Comparison of ENCODE assay signal across 23 cellular contexts in the genomic region with DNA sequence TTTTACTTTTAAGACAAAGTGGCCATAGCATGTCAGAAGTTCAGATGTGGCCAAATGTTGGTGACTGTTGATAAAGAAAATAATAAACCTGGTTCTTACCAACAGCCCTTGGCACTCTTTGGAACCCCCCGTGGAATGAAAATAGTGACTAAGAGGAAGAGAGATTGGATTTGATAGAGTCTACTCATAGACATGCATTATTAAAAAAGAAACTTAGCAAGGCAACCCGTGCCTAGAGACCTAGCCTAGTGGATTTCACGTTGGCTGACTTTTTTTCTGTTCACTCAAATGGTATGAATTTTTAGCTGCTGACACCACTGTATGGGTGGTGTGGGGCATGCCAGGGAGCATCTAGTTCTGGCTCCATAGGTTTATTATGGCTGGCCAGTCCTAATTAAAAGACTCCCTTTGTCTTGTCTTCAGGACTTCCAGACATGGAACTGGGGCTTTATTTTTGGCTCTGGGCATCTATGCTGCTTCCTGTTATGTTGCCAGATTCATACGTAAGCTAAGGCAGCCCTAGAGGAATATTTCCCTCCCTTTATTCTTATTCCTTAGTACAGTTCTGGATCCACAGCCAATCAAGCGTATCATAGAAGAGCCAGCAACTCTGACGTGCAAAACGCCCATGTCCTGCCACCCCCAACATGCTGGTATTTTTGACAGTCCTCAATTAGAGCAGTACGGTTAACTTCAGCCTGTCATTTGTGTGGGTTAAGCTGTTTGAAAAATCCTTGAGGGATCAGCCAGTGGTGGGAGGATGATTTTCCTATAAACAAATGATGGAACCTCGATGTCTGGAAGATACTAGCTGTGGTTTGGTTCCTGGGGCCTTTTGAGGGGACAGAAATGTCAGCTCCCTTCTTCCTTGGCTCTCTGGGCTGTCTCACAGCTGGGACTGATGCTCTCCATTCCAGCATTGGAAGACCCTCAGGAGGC.
DNase-seq lines count a peak whose midpoint lies in the region; ATAC-seq and TF ChIP-seq lines count a peak whose summit lies in the region.
"Had no signal": no experiment of that assay in that cellular context is flagged by ENCODE, and none has a peak within 500 bp of the region (broad histone marks: within the 10 kb centered on the region; RNA-seq: fewer than 3 reads in every experiment).

No MANE protein-coding gene starts in this region.

- H2BK5ac ChIP-seq in H9 (ENCODE audit: insufficient read length, low read length): no peak overlapping the region

- H2BK12ac ChIP-seq in H9 (ENCODE audit: insufficient read length, low read depth, low read length): no peak overlapping the region

- H3K79me1 ChIP-seq in H9 (ENCODE audit: insufficient read depth, low read depth, low read length, poor library complexity, severe bottlenecking): no peaks in the 10 kb centered on the region

- no peak overlapping the region for H3K56ac ChIP-seq in H9 (ENCODE audit: insufficient read length, low read depth, low read length)

- no peak overlapping the region for H3T11ph ChIP-seq in H9 (ENCODE audit: low read length)

- H3K27me3 ChIP-seq in H9 (ENCODE audit: insufficient read depth, low read length): no peaks in the 10 kb centered on the region
- H3K27me3 ChIP-seq in gastroesophageal sphincter: no peaks in the 10 kb centered on the region
- H3K27me3 ChIP-seq in thoracic aorta (replicated peaks; ENCODE audit: insufficient read depth): no peaks in the 10 kb centered on the region
- H3K27me3 ChIP-seq: upper lobe of left lung had no signal

- WGBS in H9 (ENCODE audit: extremely low coverage, insufficient read length, low lambda C conversion rate): no CpG with 5 or more reads among the region's 9 CpGs
- 27% methylated on average over 3 to 8 of the region's 9 CpGs for WGBS in gastroesophageal sphincter (ENCODE audit: low coverage in 1 of 2), 2 donors

- H4K5ac ChIP-seq in H9 (ENCODE audit: insufficient read length, low read depth, low read length): no peak overlapping the region

- H3K27me3 Mint-ChIP-seq in H9 (ENCODE audit: low read depth): no peaks in the 10 kb centered on the region; the same call in 1 of the 2 replicates
- H3K27me3 Mint-ChIP-seq: progenitor cell of endocrine pancreas; stimulated activated memory B cell treated with anti-CD40 and anti-IgM and Interleukin-4, amounts not matched to agents 10 μg/mL and 1 μg/mL and 100 μg/mL, for 72 hours had no signal

- no peak overlapping the region for H2BK20ac ChIP-seq in H9 (ENCODE audit: low read depth, low read length, poor library complexity, severe bottlenecking)

- no peaks in the 10 kb centered on the region for H3K9me3 ChIP-seq in H9 (ENCODE audit: control insufficient read depth, low read depth, low read length)
- no peaks in the 10 kb centered on the region for H3K9me3 ChIP-seq in gastroesophageal sphincter
- no peaks in the 10 kb centered on the region for H3K9me3 ChIP-seq in thoracic aorta
- H3K9me3 ChIP-seq: upper lobe of left lung had no signal

- no peak for TF ChIP-seq EP300 in gastroesophageal sphincter (IDR thresholded peaks at IDR 0.05)

- no peaks in the 10 kb centered on the region for H3K23me2 ChIP-seq in H9 (ENCODE audit: insufficient read length, low read depth, low read length, poor library complexity, severe bottlenecking)

- H3K4me2 ChIP-seq in H9 (ENCODE audit: insufficient read depth, insufficient read length, low read length): no peak overlapping the region

- H3K27ac ChIP-seq in H9 (ENCODE audit: insufficient read length, low read depth, low read length) (no peak overlapping the region), gastroesophageal sphincter (peak overlapping the region in 3 of 4 donors; percentile 67 to 88 (median 75)), thoracic aorta (peak overlapping the region; percentile 29 to 30)
- H3K27ac ChIP-seq: upper lobe of left lung had no signal

- H4K8ac ChIP-seq in H9 (replicated peaks; ENCODE audit: insufficient read length, low read depth, low read length): no peak overlapping the region

- in situ Hi-C loops in astrocyte of the spinal cord (cut with HindIII; ENCODE audit: low sequenced_read_pairs) (no loop called here), GM13977 (cut with MboI; ENCODE audit: low pct_unique_long_range_greater_than_20kb, low sequenced_read_pairs, unreplicated experiment) (no loop called here)

- H4K91ac ChIP-seq in H9 (ENCODE audit: insufficient read length, low read depth, low read length): no peak overlapping the region

- no peaks in the 10 kb centered on the region for H4K20me1 ChIP-seq in H9 (ENCODE audit: control insufficient read depth, insufficient read depth, insufficient read length)

- H3K4me1 ChIP-seq in H9 (ENCODE audit: insufficient read depth, low read length): peaks cover 3% of the 10 kb centered on the region; the same call in 1 of the 2 replicates
- peaks cover 0 to 28% (median 0%) of the 10 kb centered on the region in 3 donors for H3K4me1 ChIP-seq in gastroesophageal sphincter
- peaks cover 13 to 30% of the 10 kb centered on the region in 2 donors for H3K4me1 ChIP-seq in thoracic aorta (ENCODE audit: control insufficient read depth in 1 of 2, low read depth in 2 of 2)

- no peak overlapping the region for H3K23ac ChIP-seq in H9 (ENCODE audit: insufficient read length, low read depth, low read length)

- ATAC-seq in gastroesophageal sphincter (peak; percentile 28), thoracic aorta (ENCODE audit: insufficient number of reproducible peaks, low FRiP score, low read depth) (no peak)
- no peak for ATAC-seq in activated CD4-positive, CD25-positive, alpha-beta regulatory T cell treated with anti-CD3 and anti-CD28 coated beads, Interleukin-2, amount 50 U/mL, for 24 hours
- ATAC-seq: activated T-cell treated with anti-CD3 and anti-CD28 coated beads, Interleukin-2, amount 50 U/mL, for 72 hours; naive thymus-derived CD8-positive, alpha-beta T cell; stimulated activated memory B cell treated with anti-CD40 and anti-IgM and Interleukin-4, amounts not matched to agents 10 μg/mL and 1 μg/mL and 100 μg/mL, for 72 hours had no signal

- TF ChIP-seq CTCF in H9 (conservative IDR thresholded peaks at IDR 0.05) (no peak), astrocyte of the spinal cord (IDR thresholded peaks at IDR 0.05; ENCODE audit: low read depth, low read length) (no peak), gastroesophageal sphincter (IDR thresholded peaks at IDR 0.05) (no peak), thoracic aorta (IDR thresholded peaks at IDR 0.05) (no peak), GM13977 (IDR thresholded peaks at IDR 0.05; ENCODE audit: extremely low read depth, insufficient read depth, missing control alignments) (no peak)

- H3K36me3 Mint-ChIP-seq in H9 (ENCODE audit: insufficient read depth in 1 of 3, low read depth in 3 of 3): no peaks in the 10 kb centered on the region; a peak in 1 of 7 replicates
- H3K36me3 Mint-ChIP-seq: CD14-positive monocyte; stimulated activated memory B cell treated with anti-CD40 and anti-IgM and Interleukin-4, amounts not matched to agents 10 μg/mL and 1 μg/mL and 100 μg/mL, for 72 hours had no signal

- H3K4me3 ChIP-seq in astrocyte of the spinal cord (ENCODE audit: low read depth, low read length) (no peak overlapping the region), gastroesophageal sphincter (peak overlapping the region in 1 of 2 donors; percentile 27), thoracic aorta (peak overlapping the region; percentile 44)
- H3K4me3 ChIP-seq: upper lobe of left lung had no signal

- H2BK15ac ChIP-seq in H9 (ENCODE audit: low read depth, low read length): no peak overlapping the region

- TF ChIP-seq POLR2A in gastroesophageal sphincter (IDR thresholded peaks at IDR 0.05): no peak

- DNase-seq in H9 (no peak), astrocyte of the spinal cord (ENCODE audit: low read depth, low spot score) (peak; percentile 58), thoracic aorta (ENCODE audit: low spot score) (no peak), GM13977 (ENCODE audit: low spot score) (no peak), NCI-H146 treated with DMSO at 0.1 percent for 48 hours (lab: John Stamatoyannopoulos, UW; ENCODE audit: unreplicated experiment) (no peak), HPDE6-E6E7 (ENCODE audit: extremely low spot score) (no peak)
- DNase-seq: activated CD4-positive, alpha-beta T cell treated with anti-CD3 and anti-CD28 coated beads, Interleukin-2, amount 50 U/mL, for 48 hours; activated T-cell treated with anti-CD3 and anti-CD28 coated beads, Interleukin-2, amount 50 U/mL, for 72 hours; DMS53; endodermal cell; KG1; naive thymus-derived CD8-positive, alpha-beta T cell; NCI-H1105 treated with DMSO at 0.1 percent for 48 hours; NCI-H2171; NCI-H774; SW 1271; upper lobe of left lung had no signal

- H3K36me3 ChIP-seq in gastroesophageal sphincter (no peaks in the 10 kb centered on the region), thoracic aorta (no peaks in the 10 kb centered on the region)
- H3K36me3 ChIP-seq: upper lobe of left lung had no signal

- H3K27ac Mint-ChIP-seq in H9: peak overlapping the region in 1 of 3 experiments; percentile 28; a peak in 1 of 7 replicates
- H3K27ac Mint-ChIP-seq: activated T-cell treated with anti-CD3 and anti-CD28 coated beads, Interleukin-2, amount 50 U/mL, for 72 hours; CD14-positive monocyte; endodermal cell; naive thymus-derived CD8-positive, alpha-beta T cell; progenitor cell of endocrine pancreas; stimulated activated memory B cell treated with anti-CD40 and anti-IgM and Interleukin-4, amounts not matched to agents 10 μg/mL and 1 μg/mL and 100 μg/mL, for 72 hours had no signal

- no peak overlapping the region for H2BK120ac ChIP-seq in H9 (ENCODE audit: low read depth, low read length, poor library complexity, severe bottlenecking)

- H3K9me3 Mint-ChIP-seq in H9: peaks cover 0 to 2% of the 10 kb centered on the region in 2 experiments; a peak in 1 of 5 replicates
- H3K9me3 Mint-ChIP-seq: endodermal cell; naive thymus-derived CD8-positive, alpha-beta T cell; stimulated activated memory B cell treated with anti-CD40 and anti-IgM and Interleukin-4, amounts not matched to agents 10 μg/mL and 1 μg/mL and 100 μg/mL, for 72 hours had no signal

- H3K18ac ChIP-seq in H9 (ENCODE audit: insufficient read length, low read depth, low read length): no peak overlapping the region

- H2AFZ ChIP-seq in H9 (ENCODE audit: low read length): no peak overlapping the region

- no peaks in the 10 kb centered on the region for H3K79me2 ChIP-seq in H9 (ENCODE audit: insufficient read depth, low read length)

- H3K4ac ChIP-seq in H9 (ENCODE audit: low read depth, low read length): no peak overlapping the region

- peaks cover 4 to 7% of the 10 kb centered on the region in 2 experiments for H3K4me1 Mint-ChIP-seq in H9
- H3K4me1 Mint-ChIP-seq: CD14-positive monocyte; central memory CD8-positive, alpha-beta T cell; naive thymus-derived CD8-positive, alpha-beta T cell; stimulated activated memory B cell treated with anti-CD40 and anti-IgM and Interleukin-4, amounts not matched to agents 10 μg/mL and 1 μg/mL and 100 μg/mL, for 72 hours had no signal

- H3K4me3 Mint-ChIP-seq in H9: no peak overlapping the region
- H3K4me3 Mint-ChIP-seq: activated T-cell treated with anti-CD3 and anti-CD28 coated beads, Interleukin-2, amount 50 U/mL, for 72 hours; CD14-positive monocyte; central memory CD8-positive, alpha-beta T cell; endodermal cell; naive thymus-derived CD8-positive, alpha-beta T cell; stimulated activated memory B cell treated with anti-CD40 and anti-IgM and Interleukin-4, amounts not matched to agents 10 μg/mL and 1 μg/mL and 100 μg/mL, for 72 hours had no signal

- no peak overlapping the region for H3K14ac ChIP-seq in H9 (ENCODE audit: insufficient read depth, low read length)

- H2AK5ac ChIP-seq in H9 (ENCODE audit: insufficient read length, low read length): peak overlapping the region; percentile 95

- H3K9ac ChIP-seq in H9 (ENCODE audit: extremely low read depth, insufficient read length, low read length): no peak overlapping the region
